37 cellular contexts compared by ENCODE assay signal in the genomic region with DNA sequence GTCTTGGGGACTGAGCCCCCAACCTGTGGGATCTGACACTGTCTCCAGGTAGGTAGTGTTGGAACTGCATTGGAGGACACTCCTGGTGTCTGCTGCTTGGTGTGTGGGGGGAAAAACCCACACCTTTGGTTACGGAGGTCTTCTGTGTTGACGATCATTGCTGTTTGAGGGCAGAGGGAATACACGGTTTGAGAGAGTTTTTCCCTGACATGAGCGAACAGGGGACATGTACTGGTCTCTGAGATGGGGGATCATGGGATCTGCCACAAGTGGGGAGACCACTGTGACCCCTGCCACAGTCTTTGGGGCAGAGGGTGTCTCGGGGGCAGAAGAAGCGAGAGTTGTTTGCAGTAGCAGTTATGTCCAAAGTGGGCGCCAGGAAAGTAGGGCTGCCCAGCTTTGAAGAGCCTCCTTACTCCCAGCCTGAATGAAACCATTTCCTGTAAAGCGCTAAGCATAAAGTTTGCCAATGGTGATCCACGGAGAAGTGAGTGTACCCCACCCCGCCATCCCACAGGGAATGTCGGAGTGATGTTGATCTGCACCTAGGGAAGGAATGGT. TPM values are rescaled to one million over a fixed set of nuclear protein-coding genes. Genes with fewer than 3 reads are reported as not detected.
"Had no signal": no experiment of that assay in that cellular context is flagged by ENCODE, and none has a peak within 500 bp of the region (broad histone marks: within the 10 kb centered on the region; RNA-seq: fewer than 3 reads in every experiment).

No MANE protein-coding gene starts in this region.

- H3K9me3 Mint-ChIP-seq: activated CD4-positive, alpha-beta memory T cell treated with anti-CD3 and anti-CD28 coated beads, Interleukin-2, amount 10 ng/mL, durations not matched to agents 7 days and 5 days; activated naive CD4-positive, alpha-beta T cell treated with anti-CD3 and anti-CD28 coated beads, Interleukin-2, amount 10 ng/mL, durations not matched to agents 7 days and 5 days; activated naive CD8-positive, alpha-beta T cell treated with anti-CD3 and anti-CD28 coated beads, Interleukin-2, amount 50 U/mL, for 24 hours; activated T-cell treated with anti-CD3 and anti-CD28 coated beads, Interleukin-2, amount 50 U/mL, for 24 hours; activated T-helper 1 cell treated with anti-CD3 and anti-CD28 coated beads, Interleukin-12 subunit alpha, Interleukin-12 subunit beta, Interleukin-2, Interleukin-4 antibody, amounts not matched to agents 30 ng/mL and 10 ng/mL and 1 ng/mL, durations not matched to agents 14 hours and 24 hours and 36 hours; brain had no signal

- H3K4me2 ChIP-seq: PC-9 had no signal

- H2AFZ ChIP-seq: PC-9 had no signal

- ATAC-seq: activated naive CD8-positive, alpha-beta T cell treated with anti-CD3 and anti-CD28 coated beads, Interleukin-2, amount 50 U/mL, for 24 hours; Right ventricle myocardium inferior had no signal

- H3K36me3 Mint-ChIP-seq: activated naive CD4-positive, alpha-beta T cell treated with anti-CD3 and anti-CD28 coated beads, Interleukin-2, amount 10 ng/mL, durations not matched to agents 7 days and 5 days; activated naive CD8-positive, alpha-beta T cell; brain had no signal

- H3K36me3 ChIP-seq: WERI-Rb-1 had no signal

- H3K27ac Mint-ChIP-seq: activated CD4-positive, alpha-beta memory T cell treated with anti-CD3 and anti-CD28 coated beads, Interleukin-2, amount 10 ng/mL, durations not matched to agents 7 days and 5 days; activated naive CD4-positive, alpha-beta T cell treated with anti-CD3 and anti-CD28 coated beads, Interleukin-2, amount 10 ng/mL, durations not matched to agents 7 days and 5 days; activated naive CD8-positive, alpha-beta T cell; activated naive CD8-positive, alpha-beta T cell treated with anti-CD3 and anti-CD28 coated beads, Interleukin-2, amount 50 U/mL, for 24 hours; activated T-cell treated with anti-CD3 and anti-CD28 coated beads, Interleukin-2, amount 50 U/mL, for 24 hours; activated T-helper 1 cell treated with anti-CD3 and anti-CD28 coated beads, Interleukin-12 subunit alpha, Interleukin-12 subunit beta, Interleukin-2, Interleukin-4 antibody, amounts not matched to agents 30 ng/mL and 10 ng/mL and 1 ng/mL, durations not matched to agents 14 hours and 24 hours and 36 hours; brain had no signal

- DNase-seq: activated CD4-positive, alpha-beta memory T cell treated with anti-CD3 and anti-CD28 coated beads, Interleukin-2, amount 10 ng/mL, durations not matched to agents 7 days and 5 days; activated CD4-positive, alpha-beta T cell treated with anti-CD3 and anti-CD28 coated beads for 1 hour; activated CD4-positive, alpha-beta T cell treated with anti-CD3 and anti-CD28 coated beads for 48 hours; activated CD4-positive, CD25-positive, alpha-beta regulatory T cell; activated effector memory CD4-positive, alpha-beta T cell treated with Interleukin-2 at 50 U/mL for 16 hours; activated naive CD4-positive, alpha-beta T cell treated with anti-CD3 and anti-CD28 coated beads, Interleukin-2, amount 10 ng/mL, durations not matched to agents 7 days and 5 days; activated naive CD8-positive, alpha-beta T cell treated with anti-CD3 and anti-CD28 coated beads, Interleukin-2, amount 50 U/mL, for 24 hours; activated T-cell treated with anti-CD3 and anti-CD28 coated beads, Interleukin-2, amount 50 U/mL, for 24 hours; anterior cingulate cortex; central memory CD4-positive, alpha-beta T cell; NCI-H1092 treated with DMSO at 0.1 percent for 48 hours; NCI-H1417; NCI-H146; NCI-H187; NCI-H2029 treated with DMSO at 0.1 percent for 48 hours; NCI-H2107; NCI-H2171; NCI-H510A; NCI-H526; NCI-H748 treated with DMSO at 0.1 percent for 48 hours; NK-92 treated with Interleukin-12 subunit alpha and Interleukin-12 subunit beta, amount 100 ng/mL, for 24 hours; SIG-M5; SW 1271; T-helper 1 cell; T1000; WERI-Rb-1 had no signal

- H3K4me3 Mint-ChIP-seq: activated CD4-positive, alpha-beta memory T cell treated with anti-CD3 and anti-CD28 coated beads, Interleukin-2, amount 10 ng/mL, durations not matched to agents 7 days and 5 days; activated naive CD4-positive, alpha-beta T cell treated with anti-CD3 and anti-CD28 coated beads, Interleukin-2, amount 10 ng/mL, durations not matched to agents 7 days and 5 days; activated naive CD8-positive, alpha-beta T cell; activated naive CD8-positive, alpha-beta T cell treated with anti-CD3 and anti-CD28 coated beads, Interleukin-2, amount 50 U/mL, for 24 hours; activated T-cell treated with anti-CD3 and anti-CD28 coated beads, Interleukin-2, amount 50 U/mL, for 24 hours; activated T-helper 1 cell treated with anti-CD3 and anti-CD28 coated beads, Interleukin-12 subunit alpha, Interleukin-12 subunit beta, Interleukin-2, Interleukin-4 antibody, amounts not matched to agents 30 ng/mL and 10 ng/mL and 1 ng/mL, durations not matched to agents 14 hours and 24 hours and 36 hours; brain had no signal

- H3K4me1 Mint-ChIP-seq: activated naive CD8-positive, alpha-beta T cell treated with anti-CD3 and anti-CD28 coated beads, Interleukin-2, amount 50 U/mL, for 24 hours; brain had no signal

- H3K27ac ChIP-seq: PC-9, RWPE1, WERI-Rb-1 had no signal

- H3K4me3 ChIP-seq: PC-9 had no signal

- H3K27me3 Mint-ChIP-seq: activated naive CD8-positive, alpha-beta T cell; activated naive CD8-positive, alpha-beta T cell treated with anti-CD3 and anti-CD28 coated beads, Interleukin-2, amount 50 U/mL, for 24 hours; activated T-cell treated with anti-CD3 and anti-CD28 coated beads, Interleukin-2, amount 50 U/mL, for 24 hours; brain had no signal

RNA-seq across cellular contexts. Expression of a gene that starts 5.4 kb away (rescaled TPM):
- total RNA-seq: activated T-helper 1 cell treated with anti-CD3 and anti-CD28 coated beads, Interleukin-12 subunit alpha, Interleukin-12 subunit beta, Interleukin-2, Interleukin-4 antibody, amounts not matched to agents 30 ng/mL and 10 ng/mL and 1 ng/mL, durations not matched to agents 14 hours and 24 hours and 36 hours; bronchial epithelial cell; cerebellum; OCI-LY7; PC-9; T-helper 2 cell treated with Interferon-gamma antibody and Interleukin-4, amounts not matched to agents 100 ng/mL and 5 ng/mL, for 36 hours had no signal

RNA-seq across cellular contexts. Expression of a gene that starts 12.2 kb away (rescaled TPM):
- total RNA-seq: activated CD4-positive, alpha-beta memory T cell treated with anti-CD3 and anti-CD28 coated beads, Interleukin-2, amount 10 ng/mL, durations not matched to agents 7 days and 5 days; activated T-helper 1 cell treated with anti-CD3 and anti-CD28 coated beads, Interleukin-12 subunit alpha, Interleukin-12 subunit beta, Interleukin-2, Interleukin-4 antibody, amounts not matched to agents 30 ng/mL and 10 ng/mL and 1 ng/mL, durations not matched to agents 14 hours and 24 hours and 36 hours; cerebellum; OCI-LY7; PC-9; T-helper 2 cell treated with Interferon-gamma antibody and Interleukin-4, amounts not matched to agents 100 ng/mL and 5 ng/mL, for 36 hours had no signal

RNA-seq across cellular contexts. Expression of a gene that starts 17.3 kb away (rescaled TPM):
- total RNA-seq: activated CD4-positive, alpha-beta memory T cell treated with anti-CD3 and anti-CD28 coated beads, Interleukin-2, amount 10 ng/mL, durations not matched to agents 7 days and 5 days; activated T-helper 1 cell treated with anti-CD3 and anti-CD28 coated beads, Interleukin-12 subunit alpha, Interleukin-12 subunit beta, Interleukin-2, Interleukin-4 antibody, amounts not matched to agents 30 ng/mL and 10 ng/mL and 1 ng/mL, durations not matched to agents 14 hours and 24 hours and 36 hours; bronchial epithelial cell; cerebellum; M059J; OCI-LY7; PC-9; Right ventricle myocardium inferior; T-helper 2 cell treated with Interferon-gamma antibody and Interleukin-4, amounts not matched to agents 100 ng/mL and 5 ng/mL, for 36 hours had no signal
